ENCODE assay signal across 14 cellular contexts in genomic region chr9:121295662-121296191, GRCh38. TPM values are rescaled to one million over a fixed set of nuclear protein-coding genes. Genes with fewer than 3 reads are reported as not detected.
DNase-seq lines count a peak whose midpoint lies in the region; ATAC-seq, FAIRE-seq and TF ChIP-seq lines count a peak whose summit lies in the region.
"Had no signal": no experiment of that assay in that cellular context is flagged by ENCODE, and none has a peak within 500 bp of the region (broad histone marks: within the 10 kb centered on the region; RNA-seq: fewer than 3 reads in every experiment).

No MANE protein-coding gene starts in this region.

- no peak for TF ChIP-seq CTCF in RWPE1 (conservative IDR thresholded peaks at IDR 0.05; ENCODE audit: low read depth)

- CTCF ChIA-PET in RWPE1 (lab: Yijun Ruan, JAX), result no interaction called here

- H3K4me1 ChIP-seq in mucosa of stomach (ENCODE audit: control insufficient read depth, insufficient read depth, low read length) (peaks cover 70% of the 10 kb centered on the region), subcutaneous abdominal adipose tissue (ENCODE audit: control insufficient read depth in 5 of 5, insufficient read depth in 5 of 5, low read length in 5 of 5) (peaks cover 31 to 84% (median 82%) of the 10 kb centered on the region in 5 donors)
- H3K4me1 ChIP-seq: SJCRH30 had no signal

- POLR2A ChIA-PET in RWPE1 (lab: Yijun Ruan, JAX; ENCODE audit: low non-redundant PET), result no interaction called here

- DNase-seq in RWPE1 (ENCODE audit: low spot score), result no peak
- DNase-seq in globus pallidus (ENCODE audit: low spot score), result peak; percentile 33
- no peak for DNase-seq in RKO (ENCODE audit: low spot score)
- DNase-seq in HT-29 (ENCODE audit: low spot score), result no peak
- no peak for DNase-seq in H54 (ENCODE audit: insufficient read length, low spot score)
- DNase-seq: effector memory CD8-positive, alpha-beta T cell; foreskin fibroblast; Kasumi-1; NCI-H187; NCI-H774; SJCRH30 had no signal

- H3K36me3 ChIP-seq in mucosa of stomach (ENCODE audit: control insufficient read depth, insufficient read depth, low read length) (peaks cover 8% of the 10 kb centered on the region), subcutaneous abdominal adipose tissue (ENCODE audit: control insufficient read depth in 5 of 5, insufficient read depth in 5 of 5, low read length in 5 of 5) (peaks cover 0 to 4% (median 0%) of the 10 kb centered on the region in 5 donors)
- H3K36me3 ChIP-seq: SJCRH30 had no signal

- H3K9ac ChIP-seq in mucosa of stomach (ENCODE audit: low read length) (peak overlapping the region; percentile 27), subcutaneous abdominal adipose tissue (ENCODE audit: low read length in 5 of 5) (peak overlapping the region in 4 of 5 donors; percentile 43 to 75 (median 64))

- no peak for TF ChIP-seq POLR2A in H54 (IDR thresholded peaks at IDR 0.05; ENCODE audit: low read depth, low read length)

- H3K9me3 ChIP-seq in mucosa of stomach (ENCODE audit: control insufficient read depth, low read length) (no peaks in the 10 kb centered on the region), subcutaneous abdominal adipose tissue (ENCODE audit: control insufficient read depth in 5 of 5, low read length in 5 of 5) (no peaks in the 10 kb centered on the region)
- H3K9me3 ChIP-seq: SJCRH30 had no signal

- H3K27ac ChIP-seq in RWPE1, result peak overlapping the region; percentile 3
- H3K27ac ChIP-seq in subcutaneous abdominal adipose tissue (ENCODE audit: low read depth, low read length), result peak overlapping the region; percentile 98
- H3K27ac ChIP-seq: SJCRH30 had no signal

- H3K27me3 ChIP-seq in mucosa of stomach (ENCODE audit: control insufficient read depth, insufficient read depth, low read length) (no peaks in the 10 kb centered on the region), subcutaneous abdominal adipose tissue (ENCODE audit: control insufficient read depth in 5 of 5, insufficient read depth in 4 of 5, low read length in 5 of 5) (no peaks in the 10 kb centered on the region)
- H3K27me3 ChIP-seq: SJCRH30 had no signal

- ATAC-seq in GM18511 (IDR thresholded peaks at IDR 0.05; ENCODE audit: unreplicated experiment), result no peak
- ATAC-seq: effector memory CD8-positive, alpha-beta T cell had no signal

- no peak for FAIRE-seq in H54 (lab: Jason Lieb, UNC)

- no peak overlapping the region for H3K4me3 ChIP-seq in mucosa of stomach (ENCODE audit: low read length)
- H3K4me3 ChIP-seq in subcutaneous abdominal adipose tissue (ENCODE audit: low read depth in 1 of 5, low read length in 5 of 5), result peak overlapping the region in 4 of 5 donors; percentile 17 to 58 (median 34)
- H3K4me3 ChIP-seq: SJCRH30 had no signal

RNA-seq across cellular contexts. Expression of gene GSN, which starts 27.8 kb away (rescaled TPM):
- total RNA-seq in HT-29 (2014; rRNA removed; shearing (Covaris generic)), result 270 and 283 TPM in 2 replicates
